1 cellular context compared by ENCODE assay signal in the genomic region with DNA sequence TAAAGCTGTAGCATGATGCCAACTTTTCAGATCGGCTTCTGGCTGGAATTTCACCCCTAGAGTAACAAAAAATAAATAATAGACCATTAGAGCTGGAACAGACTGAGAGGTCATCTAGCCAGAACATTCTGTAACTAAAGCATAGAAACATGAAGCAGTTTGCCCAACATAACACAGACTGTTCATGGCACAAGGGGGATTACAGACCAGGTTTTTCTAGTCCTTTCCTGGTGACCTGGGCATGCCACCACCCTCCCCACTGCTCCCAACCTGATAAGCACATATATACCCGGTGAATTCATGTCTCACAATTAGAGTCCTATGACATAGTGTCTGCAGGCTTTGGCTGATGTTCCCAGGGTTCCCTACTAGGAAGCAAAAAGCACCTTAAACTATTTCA.
A peak's percentile ranks its signal among the peaks of the same experiment; 100 is the strongest.
TF ChIP-seq lines count a peak whose summit lies in the region.

No MANE protein-coding gene starts in this region.

TF ChIP-seq in liver, 16 proteins besides CTCF, POLR2A, EP300 and RAD21 (continued from another document):
- no peak for TF ChIP-seq REST (IDR thresholded peaks at IDR 0.05)
- TF ChIP-seq NR2F2 (IDR thresholded peaks at IDR 0.05): peak; percentile 92
- TF ChIP-seq RXRA (IDR thresholded peaks at IDR 0.05): peak; percentile 41 to 59
- TF ChIP-seq, protein P1, sequence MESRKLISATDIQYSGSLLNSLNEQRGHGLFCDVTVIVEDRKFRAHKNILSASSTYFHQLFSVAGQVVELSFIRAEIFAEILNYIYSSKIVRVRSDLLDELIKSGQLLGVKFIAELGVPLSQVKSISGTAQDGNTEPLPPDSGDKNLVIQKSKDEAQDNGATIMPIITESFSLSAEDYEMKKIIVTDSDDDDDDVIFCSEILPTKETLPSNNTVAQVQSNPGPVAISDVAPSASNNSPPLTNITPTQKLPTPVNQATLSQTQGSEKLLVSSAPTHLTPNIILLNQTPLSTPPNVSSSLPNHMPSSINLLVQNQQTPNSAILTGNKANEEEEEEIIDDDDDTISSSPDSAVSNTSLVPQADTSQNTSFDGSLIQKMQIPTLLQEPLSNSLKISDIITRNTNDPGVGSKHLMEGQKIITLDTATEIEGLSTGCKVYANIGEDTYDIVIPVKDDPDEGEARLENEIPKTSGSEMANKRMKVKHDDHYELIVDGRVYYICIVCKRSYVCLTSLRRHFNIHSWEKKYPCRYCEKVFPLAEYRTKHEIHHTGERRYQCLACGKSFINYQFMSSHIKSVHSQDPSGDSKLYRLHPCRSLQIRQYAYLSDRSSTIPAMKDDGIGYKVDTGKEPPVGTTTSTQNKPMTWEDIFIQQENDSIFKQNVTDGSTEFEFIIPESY (IDR thresholded peaks at IDR 0.05): no peak
